In genomic region chr3:137259709-137260108, GRCh38 we compare ENCODE assay signal across 1 cellular context.
TF ChIP-seq lines count a peak whose summit lies in the region.

No MANE protein-coding gene starts in this region.

TF ChIP-seq in WTC11, 78 proteins besides CTCF, POLR2A, EP300 and RAD21 (continued from another document):
- TF ChIP-seq MLX (CRISPR knock-in tag; IDR thresholded peaks at IDR 0.05) (no peak), HMGA2 (CRISPR knock-in tag; IDR thresholded peaks at IDR 0.05) (no peak), E2F4 (CRISPR knock-in tag; IDR thresholded peaks at IDR 0.05; ENCODE audit: borderline replicate concordance, low read depth) (no peak), SP1 (CRISPR knock-in tag; conservative IDR thresholded peaks at IDR 0.05) (no peak)
